1 cellular context compared by ENCODE assay signal in the genomic region with DNA sequence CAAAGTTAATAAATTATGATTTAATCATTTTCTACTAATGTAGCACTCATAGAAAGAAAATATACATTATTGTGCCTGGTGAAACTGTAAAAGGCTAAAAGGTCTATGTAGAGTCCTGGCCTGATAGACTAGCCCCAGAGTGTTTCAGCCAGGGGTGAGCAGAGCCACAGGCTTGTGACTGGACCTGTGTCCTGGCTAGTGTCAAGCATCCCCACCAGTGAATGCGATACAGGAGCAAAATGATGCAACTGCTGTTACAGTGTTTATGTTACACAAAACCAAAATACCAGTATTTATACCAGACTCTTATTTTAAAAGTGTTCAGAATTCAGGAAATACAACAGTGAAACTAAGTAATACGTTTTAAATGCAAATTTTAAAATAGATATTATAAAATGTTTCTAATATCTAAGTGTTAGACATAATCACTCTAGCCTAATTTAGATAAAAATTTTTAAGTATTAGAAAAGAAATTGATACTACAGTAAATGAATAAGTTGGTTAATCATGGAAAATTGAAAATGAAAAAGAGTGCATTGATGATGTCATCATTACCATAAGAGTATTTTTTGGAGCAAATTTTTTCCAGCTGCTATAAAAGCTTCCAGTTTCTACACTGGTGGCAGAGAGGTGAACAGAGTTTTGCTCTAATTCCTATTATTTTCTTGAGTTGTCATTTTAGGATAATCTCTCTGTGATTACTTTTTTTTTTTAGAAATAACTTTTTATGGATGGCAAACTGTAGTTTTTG.
TF ChIP-seq lines count a peak whose summit lies in the region.

No MANE protein-coding gene starts in this region.

TF ChIP-seq in K562, 482 proteins besides CTCF, POLR2A, EP300 and RAD21 (continued from another document):
- no peak for TF ChIP-seq ZNF407 (IDR thresholded peaks at IDR 0.05; ENCODE audit: low read depth)
